Comparison of ENCODE assay signal across 8 cellular contexts in the genomic region with DNA sequence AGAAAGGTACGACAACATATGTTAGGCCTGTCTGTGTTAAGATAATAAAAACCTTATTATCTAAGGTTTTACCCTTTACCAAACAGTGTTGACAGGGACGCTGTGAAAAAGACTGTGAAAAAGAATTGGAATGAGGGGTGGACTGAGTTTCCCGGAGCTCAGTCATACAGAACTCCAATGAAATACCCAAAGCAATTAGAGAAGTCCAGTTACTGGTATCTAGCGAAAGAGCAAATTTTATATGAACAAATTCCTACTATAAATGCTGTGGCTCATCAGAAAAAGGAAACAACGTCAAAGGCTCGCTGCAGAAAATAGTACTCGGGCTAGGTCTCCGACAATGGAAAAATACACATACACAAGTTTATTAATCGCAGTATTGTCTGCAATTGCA. TPM values are rescaled to one million over a fixed set of nuclear protein-coding genes. Genes with fewer than 3 reads are reported as not detected.
DNase-seq lines count a peak whose midpoint lies in the region; ATAC-seq, FAIRE-seq and TF ChIP-seq lines count a peak whose summit lies in the region.

No MANE protein-coding gene starts in this region.

- H2BK120ac ChIP-seq in mesendoderm (ENCODE audit: low read depth, low read length): no peak overlapping the region

- H3K23ac ChIP-seq in mesendoderm (ENCODE audit: low read length): no peak overlapping the region

- H3K4me2 ChIP-seq in mesendoderm (ENCODE audit: low read length): peak overlapping the region; percentile 46

- no peak for TF ChIP-seq POLR2A in breast epithelium (IDR thresholded peaks at IDR 0.05)

- intact Hi-C loops in breast epithelium (cut with DNase I; ENCODE audit: low total_unique reads): no loop called here

- no peak for FAIRE-seq in RCC 7860 (lab: Jason Lieb, UNC)

- WGBS in mesendoderm (ENCODE audit: extremely low coverage, insufficient coverage, low lambda C conversion rate): no CpG with 5 or more reads among the region's 9 CpGs

- H3K36me3 ChIP-seq in breast epithelium (no peaks in the 10 kb centered on the region), mesendoderm (ENCODE audit: control insufficient read depth, insufficient read depth, low read length) (no peaks in the 10 kb centered on the region)

- H3K27me3 ChIP-seq in breast epithelium: no peaks in the 10 kb centered on the region
- H3K27me3 ChIP-seq in mesendoderm (ENCODE audit: insufficient read depth, low read length, poor library complexity): no peaks in the 10 kb centered on the region

- H3K4me1 ChIP-seq in breast epithelium: peaks cover 0 to 8% of the 10 kb centered on the region in 2 donors
- H3K4me1 ChIP-seq in mesendoderm (ENCODE audit: control insufficient read depth, low read depth, low read length): no peaks in the 10 kb centered on the region

- no peak overlapping the region for H2BK15ac ChIP-seq in mesendoderm (replicated peaks; ENCODE audit: low read depth)

- H3K79me2 ChIP-seq in mesendoderm (ENCODE audit: control insufficient read depth, insufficient read depth, low read length): peaks cover 26% of the 10 kb centered on the region

- H3K18ac ChIP-seq in mesendoderm (ENCODE audit: low read length): no peak overlapping the region

- TF ChIP-seq CTCF in GM12865 (IDR thresholded peaks at IDR 0.05; ENCODE audit: insufficient read depth, low read depth, low read length, missing control alignments) (no peak), breast epithelium (IDR thresholded peaks at IDR 0.05) (no peak)

- peak overlapping the region; percentile 67 for H3K56ac ChIP-seq in mesendoderm (ENCODE audit: low read length)

- H3K4me3 ChIP-seq in GM12865 (ENCODE audit: low read depth, low read length) (peak overlapping the region; percentile 85), breast epithelium (peak overlapping the region; percentile 85 to 97 (median 89)), mesendoderm (ENCODE audit: low read length) (no peak overlapping the region)

- no peaks in the 10 kb centered on the region for H3K9me3 ChIP-seq in breast epithelium

- ATAC-seq in HG03520 (IDR thresholded peaks at IDR 0.05; ENCODE audit: unreplicated experiment): peak; percentile 8
- ATAC-seq in HG02970 (IDR thresholded peaks at IDR 0.05; ENCODE audit: low FRiP score, unreplicated experiment): no peak

- H3K27ac ChIP-seq in breast epithelium (peak overlapping the region; percentile 96 to 97), mesendoderm (ENCODE audit: low read depth, low read length) (no peak overlapping the region)

- peak overlapping the region; percentile 16 for H3K9ac ChIP-seq in mesendoderm (ENCODE audit: low read length)

- H2BK5ac ChIP-seq in mesendoderm (ENCODE audit: low read length): no peak overlapping the region

- no peak overlapping the region for H2AK5ac ChIP-seq in mesendoderm (ENCODE audit: low read length)

- peak overlapping the region; percentile 89 for H4K5ac ChIP-seq in mesendoderm (ENCODE audit: low read length)

- DNase-seq in GM12865 (ENCODE audit: low read depth): no peak
- no peak for DNase-seq in breast epithelium (ENCODE audit: low spot score in 2 of 2)
- DNase-seq in mesendoderm: no peak
- no peak for DNase-seq in RCC 7860 (ENCODE audit: low spot score)
- DNase-seq in midbrain (lab: John Stamatoyannopoulos, UW): no peak
- DNase-seq in DMS79 (lab: John Stamatoyannopoulos, UW): no peak

- H3K4ac ChIP-seq in mesendoderm (ENCODE audit: low read depth, low read length): no peak overlapping the region

- peak overlapping the region; percentile 88 for H4K8ac ChIP-seq in mesendoderm (ENCODE audit: low read depth, low read length)

- H3K79me1 ChIP-seq in mesendoderm (ENCODE audit: low read length): peaks cover 14% of the 10 kb centered on the region

RNA-seq across cellular contexts. Expression of gene RBBP5, which starts 0.7 kb away (rescaled TPM):
- total RNA-seq in breast epithelium: 10 to 100 TPM; 15.7 to 25.5 (median 15.8) TPM
- polyA plus RNA-seq in mesendoderm (2013, experiment 1 of 2): 12.3 TPM
- polyA plus RNA-seq in mesendoderm (2013, experiment 2 of 2): 12.0 TPM

RNA-seq across cellular contexts. Expression of gene TMEM81, which starts 38.2 kb away (rescaled TPM):
- 1 to 10 TPM; 2.5 to 3.2 (median 2.6) TPM for total RNA-seq in breast epithelium
- 1.2 TPM for polyA plus RNA-seq in mesendoderm (2013, experiment 1 of 2)
- polyA plus RNA-seq in mesendoderm (2013, experiment 2 of 2): 1.4 TPM
